In genomic region chr11:128928400-128928799, GRCh38 we compare ENCODE assay signal across 10 cellular contexts. TPM values are rescaled to one million over a fixed set of nuclear protein-coding genes. Genes with fewer than 3 reads are reported as not detected.
DNase-seq lines count a peak whose midpoint lies in the region; ATAC-seq and TF ChIP-seq lines count a peak whose summit lies in the region.
"Had no signal": no experiment of that assay in that cellular context is flagged by ENCODE, and none has a peak within 500 bp of the region (broad histone marks: within the 10 kb centered on the region; RNA-seq: fewer than 3 reads in every experiment).

No MANE protein-coding gene starts in this region.

- H3K27ac ChIP-seq in GM23338 (ENCODE audit: low read depth) (no peak overlapping the region), spleen (no peak overlapping the region)
- H3K27ac ChIP-seq: HL-60 had no signal

- H3K4me3 Mint-ChIP-seq in activated CD4-positive, alpha-beta T cell treated with anti-CD3 and anti-CD28 coated beads, Interleukin-2, amount 10 ng/mL, durations not matched to agents 24 days and 14 days, result no peak overlapping the region
- H3K4me3 Mint-ChIP-seq in GM23338, result no peak overlapping the region; the same call in 2 of the 3 replicates

- H3K9me3 ChIP-seq in spleen, result no peaks in the 10 kb centered on the region

- TF ChIP-seq CTCF in GM23338 (conservative IDR thresholded peaks at IDR 0.05; ENCODE audit: low read depth in 2 of 2) (no peak), spleen (IDR thresholded peaks at IDR 0.05 in 8 of 11, conservative IDR thresholded peaks at IDR 0.05 in 3 of 11) (no peak)

- H4K20me1 ChIP-seq in GM23338 (replicated peaks; ENCODE audit: insufficient read depth), result no peaks in the 10 kb centered on the region

- H3K27ac Mint-ChIP-seq in activated CD4-positive, alpha-beta T cell treated with anti-CD3 and anti-CD28 coated beads, Interleukin-2, amount 10 ng/mL, durations not matched to agents 24 days and 14 days, result no peak overlapping the region
- no peak overlapping the region for H3K27ac Mint-ChIP-seq in GM23338

- no peaks in the 10 kb centered on the region for H3K36me3 ChIP-seq in GM23338 (ENCODE audit: insufficient read depth)
- no peaks in the 10 kb centered on the region for H3K36me3 ChIP-seq in spleen

- no peaks in the 10 kb centered on the region for H3K27me3 Mint-ChIP-seq in activated CD4-positive, alpha-beta T cell treated with anti-CD3 and anti-CD28 coated beads, Interleukin-2, amount 10 ng/mL, durations not matched to agents 24 days and 14 days
- peaks cover 47% of the 10 kb centered on the region for H3K27me3 Mint-ChIP-seq in GM23338 (ENCODE audit: insufficient read depth, low read depth, poor library complexity)

- H3K4me1 ChIP-seq in GM23338 (ENCODE audit: insufficient read depth) (peaks cover 37% of the 10 kb centered on the region), spleen (peaks cover 0 to 19% (median 0%) of the 10 kb centered on the region in 6 donors)

- no peaks in the 10 kb centered on the region for H3K9me3 Mint-ChIP-seq in activated CD4-positive, alpha-beta T cell treated with anti-CD3 and anti-CD28 coated beads, Interleukin-2, amount 10 ng/mL, durations not matched to agents 24 days and 14 days
- no peaks in the 10 kb centered on the region; the same call in 2 of the 3 replicates for H3K9me3 Mint-ChIP-seq in GM23338

- H3K4me1 Mint-ChIP-seq in activated CD4-positive, alpha-beta T cell treated with anti-CD3 and anti-CD28 coated beads, Interleukin-2, amount 10 ng/mL, durations not matched to agents 24 days and 14 days, result peaks cover 8% of the 10 kb centered on the region
- H3K4me1 Mint-ChIP-seq in GM23338, result peaks cover 55% of the 10 kb centered on the region

- H3F3A ChIP-seq in GM23338 (replicated peaks; ENCODE audit: low read depth), result no peaks in the 10 kb centered on the region

- intact Hi-C loops in activated CD4-positive, alpha-beta T cell treated with anti-CD3 and anti-CD28 coated beads, Interleukin-2, amount 10 ng/mL, durations not matched to agents 24 days and 14 days (cut with micrococcal nuclease), result no loop called here
- intact Hi-C loops in spleen (cut with DNase I; ENCODE audit: low total_unique reads) (no loop called here), Right ventricle myocardium inferior (cut with DNase I) (no loop called here)

- no peak overlapping the region for H2AFZ ChIP-seq in GM23338

- H3K9me2 ChIP-seq in GM23338 (ENCODE audit: insufficient read depth), result no peaks in the 10 kb centered on the region

- no peaks in the 10 kb centered on the region for H3K79me2 ChIP-seq in GM23338 (replicated peaks; ENCODE audit: insufficient read depth)

- 52 to 72% (median 65%) methylated on average over 5 of the region's 5 CpGs for WGBS in spleen, 5 donors

- no peaks in the 10 kb centered on the region for H3K36me3 Mint-ChIP-seq in activated CD4-positive, alpha-beta T cell treated with anti-CD3 and anti-CD28 coated beads, Interleukin-2, amount 10 ng/mL, durations not matched to agents 24 days and 14 days (ENCODE audit: low read depth)
- H3K36me3 Mint-ChIP-seq in GM23338 (ENCODE audit: low read depth), result no peaks in the 10 kb centered on the region

- H3K27me3 ChIP-seq in GM23338 (ENCODE audit: insufficient read depth), result peaks cover 49% of the 10 kb centered on the region; the same call in 1 of the 2 replicates
- no peaks in the 10 kb centered on the region for H3K27me3 ChIP-seq in spleen (replicated peaks in 1 of 7)

- peak overlapping the region; percentile 31 for H3K4me2 ChIP-seq in GM23338

- TF ChIP-seq POLR2A in spleen (IDR thresholded peaks at IDR 0.05), result no peak

- ATAC-seq in GM23338 (no peak), HG03571 (IDR thresholded peaks at IDR 0.05; ENCODE audit: unreplicated experiment) (peak; percentile 98), Right ventricle myocardium inferior (no peak)

- H3K4me3 ChIP-seq in GM23338, result no peak overlapping the region
- peak overlapping the region in 1 of 8 donors; percentile 35 for H3K4me3 ChIP-seq in spleen

- peak; percentile 66 for DNase-seq in activated CD4-positive, alpha-beta T cell treated with anti-CD3 and anti-CD28 coated beads, Interleukin-2, amount 10 ng/mL, durations not matched to agents 24 days and 14 days
- no peak for DNase-seq in activated CD4-positive, alpha-beta T cell treated with anti-CD3 and anti-CD28 coated beads, Interleukin-2, amount 50 U/mL, for 48 hours
- DNase-seq in GM23338 (ENCODE audit: low spot score), result no peak
- peak; percentile 77 for DNase-seq in spleen
- no peak for DNase-seq in Right ventricle myocardium inferior (ENCODE audit: missing footprints)
- DNase-seq in NCI-H2107 treated with DMSO at 0.1 percent for 48 hours (lab: John Stamatoyannopoulos, UW; ENCODE audit: unreplicated experiment), result no peak
- no peak for DNase-seq in NCI-H2171 treated with DMSO at 0.1 percent for 48 hours (lab: John Stamatoyannopoulos, UW)
- DNase-seq: ACHN had no signal

TF ChIP-seq in GM23338, 12 proteins besides CTCF, POLR2A, EP300 and RAD21 (continues in another document):
- TF ChIP-seq, protein P1, sequence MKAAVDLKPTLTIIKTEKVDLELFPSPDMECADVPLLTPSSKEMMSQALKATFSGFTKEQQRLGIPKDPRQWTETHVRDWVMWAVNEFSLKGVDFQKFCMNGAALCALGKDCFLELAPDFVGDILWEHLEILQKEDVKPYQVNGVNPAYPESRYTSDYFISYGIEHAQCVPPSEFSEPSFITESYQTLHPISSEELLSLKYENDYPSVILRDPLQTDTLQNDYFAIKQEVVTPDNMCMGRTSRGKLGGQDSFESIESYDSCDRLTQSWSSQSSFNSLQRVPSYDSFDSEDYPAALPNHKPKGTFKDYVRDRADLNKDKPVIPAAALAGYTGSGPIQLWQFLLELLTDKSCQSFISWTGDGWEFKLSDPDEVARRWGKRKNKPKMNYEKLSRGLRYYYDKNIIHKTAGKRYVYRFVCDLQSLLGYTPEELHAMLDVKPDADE (IDR thresholded peaks at IDR 0.05), result no peak
- TF ChIP-seq REST (IDR thresholded peaks at IDR 0.05; ENCODE audit: unreplicated experiment) (no peak), ZNF331 (CRISPR knock-in tag; IDR thresholded peaks at IDR 0.05; ENCODE audit: low read depth) (no peak)

RNA-seq across cellular contexts. Expression of gene TP53AIP1, which starts 14.3 kb away (rescaled TPM):
- not detected in 2 replicates for total RNA-seq in activated CD4-positive, alpha-beta T cell treated with anti-CD3 and anti-CD28 coated beads, Interleukin-2, amount 10 ng/mL, durations not matched to agents 24 days and 14 days
- 0.07 TPM in 1 of 2 replicates, not detected in the other for total RNA-seq in GM23338 (2014; rRNA removed; shearing (Covaris generic))
- polyA plus RNA-seq in GM23338 (2016; fragmentation: Nextera tagmentation; extraction: Ambion mirVana) (not detected in 2 replicates), spleen (under 1 TPM in 2 of 3 donors, not detected in 1; 0.03 to 0.13 TPM)
- total RNA-seq in spleen (under 1 TPM in 2 of 7 donors, not detected in 5; 0.11 to 0.14 TPM), Right ventricle myocardium inferior (not detected)

RNA-seq across cellular contexts. Expression of gene KCNJ5, which starts 37.2 kb away (rescaled TPM):
- total RNA-seq in activated CD4-positive, alpha-beta T cell treated with anti-CD3 and anti-CD28 coated beads, Interleukin-2, amount 10 ng/mL, durations not matched to agents 24 days and 14 days, result not detected in 2 replicates
- not detected in 2 replicates for total RNA-seq in GM23338 (2014; rRNA removed; shearing (Covaris generic))
- polyA plus RNA-seq in GM23338 (2016; fragmentation: Nextera tagmentation; extraction: Ambion mirVana) (not detected in 2 replicates), spleen (1 to 10 TPM in 1 of 3 donors, under 1 TPM in 2; 0.42 to 4.5 (median 0.74) TPM)
- total RNA-seq in spleen (10 to 100 TPM in 6 of 7 donors, 1 to 10 TPM in 1; 4.8 to 45.4 (median 17.4) TPM), Right ventricle myocardium inferior (7.5 TPM)

Comparison
In these comparisons a context has a peak if more than half of its experiments do, and no peak if none do; other contexts are left out.
1. DNase-seq: peak in activated CD4-positive, alpha-beta T cell treated with anti-CD3 and anti-CD28 coated beads, Interleukin-2, amount 10 ng/mL, durations not matched to agents 24 days and 14 days (single experiment) and spleen (single experiment); none in activated CD4-positive, alpha-beta T cell treated with anti-CD3 and anti-CD28 coated beads, Interleukin-2, amount 50 U/mL, for 48 hours (0 of 2), GM23338 (single experiment), Right ventricle myocardium inferior (single experiment), NCI-H2107 treated with DMSO at 0.1 percent for 48 hours (single experiment) and NCI-H2171 treated with DMSO at 0.1 percent for 48 hours (single experiment).